Comparison of ENCODE assay signal across 8 cellular contexts in the genomic region with DNA sequence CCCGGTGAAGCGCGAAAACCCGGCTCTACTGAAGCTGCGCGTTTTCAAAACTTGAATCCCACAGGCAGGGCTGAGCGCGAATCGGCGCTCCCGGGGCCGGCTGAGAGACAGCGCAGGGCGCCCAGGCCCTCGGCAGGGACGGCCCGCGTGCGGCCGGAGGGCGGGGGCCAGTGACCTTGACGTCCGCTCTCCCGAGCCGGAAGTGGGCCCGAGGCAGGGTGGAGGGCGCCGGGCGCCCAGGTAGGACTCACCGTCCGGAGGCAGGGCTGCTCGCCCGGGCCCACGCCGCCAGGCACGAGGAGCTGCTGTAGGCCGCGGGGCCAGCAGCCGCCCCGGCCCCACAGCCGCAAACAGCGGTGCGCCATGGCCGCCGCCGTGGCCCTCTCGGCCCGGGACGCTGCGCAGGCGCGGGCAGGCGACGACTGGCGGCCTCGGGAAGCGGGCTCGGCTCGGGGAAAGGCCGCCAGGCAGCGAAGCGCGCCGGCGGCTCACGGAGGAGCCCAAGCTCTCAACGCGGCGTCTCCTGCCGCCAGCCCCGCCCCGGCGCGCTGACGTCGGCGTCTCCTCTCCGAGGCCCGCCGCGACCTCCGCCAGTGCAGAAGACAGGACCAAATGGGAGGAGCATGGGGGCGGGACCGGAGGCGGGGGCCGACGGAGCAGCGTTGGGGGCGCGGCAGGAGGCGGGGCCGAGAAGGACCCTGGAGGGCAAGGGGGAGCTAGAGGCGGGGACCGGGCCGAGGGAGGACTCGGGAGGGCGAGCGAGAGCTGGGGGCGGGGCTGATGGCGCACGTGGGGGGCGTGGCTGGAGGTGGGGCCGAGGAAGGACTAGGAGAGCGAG. TPM values are rescaled to one million over a fixed set of nuclear protein-coding genes. Genes with fewer than 3 reads are reported as not detected.
DNase-seq lines count a peak whose midpoint lies in the region; ATAC-seq and TF ChIP-seq lines count a peak whose summit lies in the region.

TSS of gene AFG3L2 (minus strand) at position 510 of the 838 bp plus-strand sequence. CDS start at position 365, 145 bp downstream.

- intact Hi-C loops in PC-9 (cut with micrococcal nuclease; ENCODE audit: unreplicated experiment), result loop anchor here (1.0 to 10.0 kb wide), 8 partner anchors 30 to 570 kb away; partner anchors contain the start of genes ANKRD62, IMPA2, PRELID3A and SPIRE1

- H3K9me3 ChIP-seq in PC-9 (ENCODE audit: insufficient read depth, low read depth), result no peaks in the 10 kb centered on the region
- no peaks in the 10 kb centered on the region for H3K9me3 ChIP-seq in mucosa of rectum (ENCODE audit: control insufficient read depth in 2 of 2, low read length in 2 of 2)

- H3K27ac ChIP-seq in PC-9 (peak within 1 kb of the TSS; percentile 87), mucosa of rectum (ENCODE audit: low read depth in 2 of 2, low read length in 2 of 2) (peak within 1 kb of the TSS; percentile 99 to 100)

- BruUV-seq in PC-9 (replicated peaks; lab: Mats Ljungman, UMichigan), result no TSS peak

- H3K4me3 ChIP-seq in PC-9 (peak within 1 kb of the TSS; percentile 86), epithelial cell of proximal tubule (ENCODE audit: low read depth, low read length) (peak within 1 kb of the TSS; percentile 69), mucosa of rectum (ENCODE audit: low read length in 2 of 2) (peak within 1 kb of the TSS; percentile 86 to 98)

- peaks cover 10% of the 10 kb centered on the region; the same call in 1 of the 2 replicates for H3K36me3 ChIP-seq in PC-9 (ENCODE audit: low read depth)
- peaks cover 0 to 6% of the 10 kb centered on the region in 2 donors for H3K36me3 ChIP-seq in mucosa of rectum (ENCODE audit: control insufficient read depth in 2 of 2, insufficient read depth in 2 of 2, low read length in 2 of 2)

- peak within 1 kb of the TSS; percentile 97 to 99 for H3K9ac ChIP-seq in mucosa of rectum (ENCODE audit: low read depth in 1 of 2, low read length in 2 of 2)

- CTCF ChIA-PET in PC-9 (lab: Charles Lee), result interaction anchor here (0.6 to 1.0 kb wide), 2 partner anchors 105 to 256 kb away, joined by 3 read pairs; no protein-coding TSS in a partner anchor

- DNase-seq in DMS53 (lab: John Stamatoyannopoulos, UW), result peak; percentile 100
- DNase-seq in KBM-7, result peak; percentile 96
- DNase-seq in PC-9, result peak; percentile 92 to 100
- peak; percentile 100 for DNase-seq in activated T-cell treated with anti-CD3 and anti-CD28 coated beads, Interleukin-2, amount 50 U/mL, for 1 hour
- DNase-seq in epithelial cell of proximal tubule (ENCODE audit: low read depth), result peak; percentile 59
- DNase-seq in stimulated activated CD8-positive, alpha-beta memory T cell treated with anti-CD3 and anti-CD28 coated beads, Interleukin-4, amount 100 ng/mL, for 4 hours (ENCODE audit: low read depth in 2 of 2, low spot score in 1 of 2), result peak; percentile 100

- peak within 1 kb of the TSS; percentile 84 for H3K4me2 ChIP-seq in PC-9

- H3F3A ChIP-seq in PC-9 (ENCODE audit: insufficient read depth, low read depth), result peaks cover 23% of the 10 kb centered on the region

- POLR2A ChIA-PET in PC-9 (lab: Charles Lee; ENCODE audit: unreplicated experiment), result interaction anchor here (0.6 to 0.9 kb wide), 15 partner anchors 41 to 1237 kb away, joined by 3 to 20 read pairs (median 4); partner anchors contain the start of genes CEP192 and PTPN2

- H3K4me1 ChIP-seq in PC-9 (replicated peaks; ENCODE audit: insufficient read depth), result peaks cover 33% of the 10 kb centered on the region
- peaks cover 33 to 34% of the 10 kb centered on the region in 2 donors for H3K4me1 ChIP-seq in mucosa of rectum (ENCODE audit: control insufficient read depth in 2 of 2, insufficient read depth in 2 of 2, low read length in 2 of 2)

- in situ Hi-C loops in KBM-7 (cut with MboI; ENCODE audit: low pct_unique_long_range_greater_than_20kb, low sequenced_read_pairs), result loop anchor here (25.0 kb wide), 1 partner anchor 285 kb away; the partner anchor contains the start of gene SPIRE1

- peak; percentile 88 for ATAC-seq in GM21723 (IDR thresholded peaks at IDR 0.05; ENCODE audit: unreplicated experiment)

- H4K20me1 ChIP-seq in PC-9 (ENCODE audit: insufficient read depth), result peaks cover 32% of the 10 kb centered on the region

- peak within 1 kb of the TSS; percentile 79 for H2AFZ ChIP-seq in PC-9

- H3K9me2 ChIP-seq in PC-9 (ENCODE audit: insufficient read depth), result no peaks in the 10 kb centered on the region

- H3K27me3 ChIP-seq in PC-9 (ENCODE audit: insufficient read depth, low read depth) (no peaks in the 10 kb centered on the region), mucosa of rectum (ENCODE audit: control insufficient read depth in 2 of 2, insufficient read depth in 2 of 2, low read length in 2 of 2) (no peaks in the 10 kb centered on the region)

- TF ChIP-seq CTCF in PC-9 (conservative IDR thresholded peaks at IDR 0.05) (no peak), epithelial cell of proximal tubule (conservative IDR thresholded peaks at IDR 0.05; ENCODE audit: low read depth, low read length) (no peak)

- H3K79me2 ChIP-seq in PC-9 (ENCODE audit: low read depth), result peaks cover 47% of the 10 kb centered on the region

RNA-seq across cellular contexts. Expression of gene AFG3L2, which starts in this region (rescaled TPM):
- total RNA-seq in PC-9 (2021) (69.4 and 71.1 TPM in 2 replicates), epithelial cell of proximal tubule (41.3 and 52.8 TPM in 2 replicates)

Comparison
In these comparisons a context has a peak if more than half of its experiments do, and no peak if none do; other contexts are left out.
1. Peak in every context shown above with its lines: DNase-seq, ATAC-seq, H3K4me3 ChIP-seq and H3K27ac ChIP-seq.